Comparison of ENCODE assay signal across 8 cellular contexts in the genomic region with DNA sequence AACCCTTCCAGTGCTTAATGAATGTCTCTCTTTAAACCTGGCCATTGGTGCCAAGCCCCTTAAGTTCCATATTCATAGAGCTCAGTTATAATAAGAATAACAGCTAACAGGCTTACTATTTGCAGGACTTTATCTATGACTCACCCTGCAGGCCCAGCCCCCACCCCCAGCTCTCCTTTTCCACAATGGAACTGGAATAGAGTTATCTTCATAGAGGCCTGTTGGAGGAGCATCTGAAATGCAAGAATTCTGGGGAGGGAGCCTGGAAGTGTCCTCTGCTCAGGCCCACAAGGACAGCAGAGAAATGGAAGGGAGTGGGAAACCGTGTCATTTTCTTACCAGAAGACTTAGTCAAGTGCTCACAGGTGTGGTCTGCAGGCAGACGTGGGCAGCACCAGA. TPM values are rescaled to one million over a fixed set of nuclear protein-coding genes. Genes with fewer than 3 reads are reported as not detected.
DNase-seq lines count a peak whose midpoint lies in the region; ATAC-seq and TF ChIP-seq lines count a peak whose summit lies in the region.

No MANE protein-coding gene starts in this region.

- peaks cover 18 to 22% of the 10 kb centered on the region in 2 donors for H3K4me1 Mint-ChIP-seq in natural killer cell

- H3K9me3 Mint-ChIP-seq in natural killer cell, result no peaks in the 10 kb centered on the region

- TF ChIP-seq CTCF in coronary artery (IDR thresholded peaks at IDR 0.05), result no peak
- no peak for TF ChIP-seq CTCF in natural killer cell (IDR thresholded peaks at IDR 0.05)

- H3K27ac ChIP-seq in coronary artery, result peak overlapping the region; percentile 73 to 88

- DNase-seq in ELR (ENCODE audit: low read depth), result peak; percentile 44
- peak; percentile 71 for DNase-seq in NCI-H226
- DNase-seq in coronary artery (ENCODE audit: low spot score), result no peak
- DNase-seq in natural killer cell, result no peak
- no peak for DNase-seq in stimulated activated CD4-positive, alpha-beta T cell treated with anti-CD3 and anti-CD28 coated beads, Interleukin-1b, Interleukin-23, amount 100 ng/mL, for 48 hours

- H3K4me3 ChIP-seq in coronary artery, result peak overlapping the region; percentile 16

- intact Hi-C loops in natural killer cell (cut with micrococcal nuclease), result no loop called here

- H3K4me3 Mint-ChIP-seq in natural killer cell, result peak overlapping the region; percentile 56

- no peaks in the 10 kb centered on the region for H3K36me3 Mint-ChIP-seq in natural killer cell

- H3K27me3 Mint-ChIP-seq in natural killer cell (ENCODE audit: low read depth in 2 of 2), result peaks cover 17 to 29% of the 10 kb centered on the region in 2 donors

- H3K27ac Mint-ChIP-seq in natural killer cell, result peak overlapping the region in 1 of 2 donors; percentile 70

- ATAC-seq in natural killer cell (no peak), GM21390 (IDR thresholded peaks at IDR 0.05; ENCODE audit: unreplicated experiment) (no peak), HG02884 (IDR thresholded peaks at IDR 0.05; ENCODE audit: unreplicated experiment) (no peak), GM18907 (IDR thresholded peaks at IDR 0.05; ENCODE audit: unreplicated experiment) (no peak)

RNA-seq across cellular contexts. Expression of a gene that starts 52.8 kb away (rescaled TPM):
- under 1 TPM in 1 of 3 donors, not detected in 2; 0.23 TPM for total RNA-seq in natural killer cell

Comparison
In these comparisons a context has a peak if more than half of its experiments do, and no peak if none do; other contexts are left out.
1. DNase-seq: peak in ELR (single experiment) and NCI-H226 (single experiment); none in coronary artery (single experiment), natural killer cell (single experiment) and stimulated activated CD4-positive, alpha-beta T cell treated with anti-CD3 and anti-CD28 coated beads, Interleukin-1b, Interleukin-23, amount 100 ng/mL, for 48 hours (single experiment).